8 cellular contexts compared by ENCODE assay signal in genomic region chr3:181700168-181701087, GRCh38. TPM values are rescaled to one million over a fixed set of nuclear protein-coding genes. Genes with fewer than 3 reads are reported as not detected.
DNase-seq lines count a peak whose midpoint lies in the region; ATAC-seq and TF ChIP-seq lines count a peak whose summit lies in the region.

No MANE protein-coding gene starts in this region.

- no peak overlapping the region for H3K4ac ChIP-seq in mesendoderm (ENCODE audit: low read depth, low read length)

- H2BK15ac ChIP-seq in mesendoderm (replicated peaks; ENCODE audit: low read depth): no peak overlapping the region

- DNase-seq in BJ (ENCODE audit: low read depth) (no peak), NCI-H1694 treated with DMSO at 0.1 percent for 48 hours (lab: John Stamatoyannopoulos, UW) (peak; percentile 78), T-helper 9 cell (peak; percentile 35), endodermal cell (peak; percentile 89), mesendoderm (peak; percentile 86)

- POLR2A ChIA-PET in BJ (lab: Charles Lee): no interaction called here

- no peak overlapping the region for H2BK120ac ChIP-seq in mesendoderm (ENCODE audit: low read depth, low read length)

- ATAC-seq in GM18861 (IDR thresholded peaks at IDR 0.05; ENCODE audit: unreplicated experiment): peak; percentile 66
- ATAC-seq in HG03064 (IDR thresholded peaks at IDR 0.05; ENCODE audit: low read depth, unreplicated experiment): peak; percentile 72

- H3K27me3 ChIP-seq in BJ (ENCODE audit: control insufficient read depth, insufficient read depth, low read length) (peaks cover 34% of the 10 kb centered on the region), endodermal cell (ENCODE audit: control insufficient read depth, insufficient read depth, low read length, poor library complexity, severe bottlenecking) (peaks cover 78% of the 10 kb centered on the region), mesendoderm (ENCODE audit: insufficient read depth, low read length, poor library complexity) (peaks cover 36% of the 10 kb centered on the region)

- peak overlapping the region; percentile 44 for H3K4me3 Mint-ChIP-seq in endodermal cell

- H3K9ac ChIP-seq in endodermal cell (ENCODE audit: extremely low read depth, low read length, poor library complexity, severe bottlenecking) (no peak overlapping the region), mesendoderm (ENCODE audit: low read length) (no peak overlapping the region)

- H3K4me3 ChIP-seq in BJ (ENCODE audit: low read depth, low read length) (no peak overlapping the region), endodermal cell (ENCODE audit: low read length) (no peak overlapping the region), mesendoderm (ENCODE audit: low read length) (no peak overlapping the region)

- no peaks in the 10 kb centered on the region for H3K79me1 ChIP-seq in mesendoderm (ENCODE audit: low read length)

- H4K5ac ChIP-seq in mesendoderm (ENCODE audit: low read length): no peak overlapping the region

- H3K27me3 Mint-ChIP-seq in endodermal cell (ENCODE audit: insufficient read depth): peaks cover 69% of the 10 kb centered on the region

- no peaks in the 10 kb centered on the region for H3K36me3 Mint-ChIP-seq in endodermal cell (ENCODE audit: low read depth)

- H3K18ac ChIP-seq in mesendoderm (ENCODE audit: low read length): no peak overlapping the region

- H2AK5ac ChIP-seq in mesendoderm (ENCODE audit: low read length): no peak overlapping the region

- no peak overlapping the region for H3K23ac ChIP-seq in mesendoderm (ENCODE audit: low read length)

- H3K4me1 Mint-ChIP-seq in endodermal cell: peaks cover 41% of the 10 kb centered on the region

- H3K27ac ChIP-seq in endodermal cell (ENCODE audit: low read depth, low read length) (no peak overlapping the region), mesendoderm (ENCODE audit: low read depth, low read length) (no peak overlapping the region), temporal lobe (ENCODE audit: low read depth, low read length) (peak overlapping the region; percentile 97)

- no peak overlapping the region for H3K56ac ChIP-seq in mesendoderm (ENCODE audit: low read length)

- H3K9me3 Mint-ChIP-seq in endodermal cell: no peaks in the 10 kb centered on the region

- no peaks in the 10 kb centered on the region for H3K79me2 ChIP-seq in mesendoderm (ENCODE audit: control insufficient read depth, insufficient read depth, low read length)

- CTCF ChIA-PET in BJ (lab: Yijun Ruan, JAX): interaction anchor here (0.7 to 5.0 kb wide), 14 partner anchors 8 to 985 kb away, joined by 3 to 26 read pairs (median 3); partner anchors contain the start of gene SOX2

- H3K4me1 ChIP-seq in endodermal cell (ENCODE audit: control insufficient read depth, insufficient read depth, low read length) (no peaks in the 10 kb centered on the region), mesendoderm (ENCODE audit: control insufficient read depth, low read depth, low read length) (peaks cover 7% of the 10 kb centered on the region)

- no peak overlapping the region for H4K8ac ChIP-seq in mesendoderm (ENCODE audit: low read depth, low read length)

- no peak overlapping the region for H2BK5ac ChIP-seq in mesendoderm (ENCODE audit: low read length)

- WGBS in endodermal cell (ENCODE audit: insufficient coverage in 1 of 2, insufficient read length in 1 of 2), 2 experiments: 42 to 78% methylated on average over 7 to 17 of the region's 17 CpGs
- WGBS in mesendoderm (ENCODE audit: extremely low coverage, insufficient coverage, low lambda C conversion rate): no CpG with 5 or more reads among the region's 17 CpGs

- no peaks in the 10 kb centered on the region for H3K36me3 ChIP-seq in BJ (ENCODE audit: control insufficient read depth, insufficient read depth, low read length)
- no peaks in the 10 kb centered on the region for H3K36me3 ChIP-seq in endodermal cell (ENCODE audit: control insufficient read depth, insufficient read depth, low read length)
- no peaks in the 10 kb centered on the region for H3K36me3 ChIP-seq in mesendoderm (ENCODE audit: control insufficient read depth, insufficient read depth, low read length)

- TF ChIP-seq CTCF in BJ (IDR thresholded peaks at IDR 0.05; ENCODE audit: insufficient read depth, low read depth, low read length) (peak; percentile 85), endodermal cell (conservative IDR thresholded peaks at IDR 0.05) (peak; percentile 97)

- no peaks in the 10 kb centered on the region for H3K9me3 ChIP-seq in endodermal cell (ENCODE audit: control insufficient read depth, low read length)

- peak overlapping the region; percentile 11 for H3K4me2 ChIP-seq in mesendoderm (ENCODE audit: low read length)

- no peak overlapping the region for H3K27ac Mint-ChIP-seq in endodermal cell

RNA-seq across cellular contexts. Expression of gene SOX2, which starts 11.3 kb away (rescaled TPM):
- not detected in 2 replicates for polyA plus RNA-seq in BJ (2011; rRNA removed)
- polyA minus RNA-seq in BJ (2011; rRNA and poly(A)+ RNA removed): not detected in 2 replicates
- 10 to 100 TPM in 1 of 2 donors, 1 to 10 TPM in 1; 1.8 to 39.5 TPM for total RNA-seq in endodermal cell
- polyA plus RNA-seq in endodermal cell (2013, experiment 1 of 2): 240 TPM
- 203 TPM for polyA plus RNA-seq in endodermal cell (2013, experiment 2 of 2)
- polyA plus RNA-seq in mesendoderm (2013, experiment 1 of 2): 35.8 TPM
- 42.3 TPM for polyA plus RNA-seq in mesendoderm (2013, experiment 2 of 2)
- total RNA-seq in temporal lobe: 72.0 TPM
